ENCODE assay signal across 2 cellular contexts in the genomic region with DNA sequence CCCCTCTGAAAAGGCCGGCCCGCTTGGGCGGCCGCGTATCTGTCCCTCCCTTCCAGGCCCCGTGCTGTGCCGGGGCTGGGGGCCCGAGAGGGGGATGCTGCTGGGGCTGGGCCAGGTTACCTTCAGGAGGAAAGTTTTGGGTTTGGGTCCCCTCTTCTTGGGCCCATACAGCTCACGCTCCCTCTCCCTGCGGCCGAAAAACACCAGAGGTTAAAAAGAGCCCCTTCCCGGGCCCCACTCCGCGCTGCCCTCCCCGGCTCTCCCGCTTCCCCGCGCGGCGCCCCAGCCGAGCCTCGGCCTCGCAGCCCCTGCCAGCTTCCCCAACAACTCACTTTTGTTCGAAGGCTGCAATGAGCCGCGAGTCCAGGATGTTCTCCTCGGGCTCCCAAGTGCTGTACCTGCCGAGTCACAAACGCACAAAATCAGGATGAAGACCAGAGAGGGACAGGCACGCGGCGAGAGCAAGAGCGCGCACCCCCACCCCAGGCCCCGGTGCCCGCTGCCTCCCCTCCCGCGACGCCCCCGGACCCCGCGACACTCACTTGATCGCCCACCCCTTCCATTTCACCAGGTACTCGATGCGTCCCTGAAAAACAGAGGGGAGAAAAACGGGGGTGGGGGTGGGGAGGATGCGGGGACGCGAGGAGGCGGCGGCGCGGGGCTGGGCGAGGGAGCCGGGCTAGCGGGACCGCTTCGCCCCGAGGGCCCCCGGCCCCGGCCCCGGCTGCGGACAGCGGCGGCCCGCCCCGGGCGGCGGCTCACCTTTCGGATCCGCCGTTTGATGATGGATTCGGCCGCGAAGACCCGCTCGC.
TF ChIP-seq lines count a peak whose summit lies in the region.

No MANE protein-coding gene starts in this region.

TF ChIP-seq in SK-N-SH, 30 proteins besides CTCF, POLR2A, EP300 and RAD21 (continued from another document):
- TF ChIP-seq, protein P1, sequence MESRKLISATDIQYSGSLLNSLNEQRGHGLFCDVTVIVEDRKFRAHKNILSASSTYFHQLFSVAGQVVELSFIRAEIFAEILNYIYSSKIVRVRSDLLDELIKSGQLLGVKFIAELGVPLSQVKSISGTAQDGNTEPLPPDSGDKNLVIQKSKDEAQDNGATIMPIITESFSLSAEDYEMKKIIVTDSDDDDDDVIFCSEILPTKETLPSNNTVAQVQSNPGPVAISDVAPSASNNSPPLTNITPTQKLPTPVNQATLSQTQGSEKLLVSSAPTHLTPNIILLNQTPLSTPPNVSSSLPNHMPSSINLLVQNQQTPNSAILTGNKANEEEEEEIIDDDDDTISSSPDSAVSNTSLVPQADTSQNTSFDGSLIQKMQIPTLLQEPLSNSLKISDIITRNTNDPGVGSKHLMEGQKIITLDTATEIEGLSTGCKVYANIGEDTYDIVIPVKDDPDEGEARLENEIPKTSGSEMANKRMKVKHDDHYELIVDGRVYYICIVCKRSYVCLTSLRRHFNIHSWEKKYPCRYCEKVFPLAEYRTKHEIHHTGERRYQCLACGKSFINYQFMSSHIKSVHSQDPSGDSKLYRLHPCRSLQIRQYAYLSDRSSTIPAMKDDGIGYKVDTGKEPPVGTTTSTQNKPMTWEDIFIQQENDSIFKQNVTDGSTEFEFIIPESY (IDR thresholded peaks at IDR 0.05; ENCODE audit: borderline replicate concordance, low read depth), result no peak
- TF ChIP-seq NRF1 (IDR thresholded peaks at IDR 0.05; ENCODE audit: low read depth, low read length), result no peak
- TF ChIP-seq RFX5 (IDR thresholded peaks at IDR 0.05; ENCODE audit: low read length), result no peak
- no peak for TF ChIP-seq YY1 (IDR thresholded peaks at IDR 0.05; ENCODE audit: low read depth)
- no peak for TF ChIP-seq RCOR1 (IDR thresholded peaks at IDR 0.05; ENCODE audit: low read length)
- no peak for TF ChIP-seq POLR2AphosphoS5 (IDR thresholded peaks at IDR 0.05; ENCODE audit: low read depth, low read length)
- TF ChIP-seq SIN3A (IDR thresholded peaks at IDR 0.05; ENCODE audit: borderline replicate concordance, low read depth, low read length), result no peak

TF ChIP-seq in SK-N-SH treated with all-trans-retinoic acid at 6 μM for 48 hours, 23 proteins besides CTCF, POLR2A, EP300 and RAD21 (continued from another document):
- TF ChIP-seq ZNF565 (CRISPR knock-in tag; conservative IDR thresholded peaks at IDR 0.05; ENCODE audit: low read depth) (no peak), ZNF8 (CRISPR knock-in tag; IDR thresholded peaks at IDR 0.05) (no peak), OSR1 (CRISPR knock-in tag; IDR thresholded peaks at IDR 0.05) (no peak), ZFP3 (CRISPR knock-in tag; IDR thresholded peaks at IDR 0.05) (no peak), RARB (CRISPR knock-in tag; IDR thresholded peaks at IDR 0.05) (no peak), CSRNP3 (CRISPR knock-in tag; IDR thresholded peaks at IDR 0.05) (no peak), CSDC2 (CRISPR knock-in tag; IDR thresholded peaks at IDR 0.05) (no peak), SNAI2 (CRISPR knock-in tag; IDR thresholded peaks at IDR 0.05) (no peak), ZFP30 (CRISPR knock-in tag; IDR thresholded peaks at IDR 0.05) (no peak), ARNTL (CRISPR knock-in tag; IDR thresholded peaks at IDR 0.05; ENCODE audit: borderline replicate concordance, low read depth) (no peak), ZNF70 (CRISPR knock-in tag; IDR thresholded peaks at IDR 0.05) (no peak)
- TF ChIP-seq, protein P2, sequence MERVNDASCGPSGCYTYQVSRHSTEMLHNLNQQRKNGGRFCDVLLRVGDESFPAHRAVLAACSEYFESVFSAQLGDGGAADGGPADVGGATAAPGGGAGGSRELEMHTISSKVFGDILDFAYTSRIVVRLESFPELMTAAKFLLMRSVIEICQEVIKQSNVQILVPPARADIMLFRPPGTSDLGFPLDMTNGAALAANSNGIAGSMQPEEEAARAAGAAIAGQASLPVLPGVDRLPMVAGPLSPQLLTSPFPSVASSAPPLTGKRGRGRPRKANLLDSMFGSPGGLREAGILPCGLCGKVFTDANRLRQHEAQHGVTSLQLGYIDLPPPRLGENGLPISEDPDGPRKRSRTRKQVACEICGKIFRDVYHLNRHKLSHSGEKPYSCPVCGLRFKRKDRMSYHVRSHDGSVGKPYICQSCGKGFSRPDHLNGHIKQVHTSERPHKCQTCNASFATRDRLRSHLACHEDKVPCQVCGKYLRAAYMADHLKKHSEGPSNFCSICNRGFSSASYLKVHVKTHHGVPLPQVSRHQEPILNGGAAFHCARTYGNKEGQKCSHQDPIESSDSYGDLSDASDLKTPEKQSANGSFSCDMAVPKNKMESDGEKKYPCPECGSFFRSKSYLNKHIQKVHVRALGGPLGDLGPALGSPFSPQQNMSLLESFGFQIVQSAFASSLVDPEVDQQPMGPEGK (CRISPR knock-in tag; IDR thresholded peaks at IDR 0.05; ENCODE audit: borderline replicate concordance), result no peak
